In genomic region chr19:55088021-55088451, GRCh38 we compare ENCODE assay signal across 11 cellular contexts. TPM values are rescaled to one million over a fixed set of nuclear protein-coding genes. Genes with fewer than 3 reads are reported as not detected.
A peak's percentile ranks its signal among the peaks of the same experiment; 100 is the strongest.
DNase-seq lines count a peak whose midpoint lies in the region; TF ChIP-seq lines count a peak whose summit lies in the region.
"Had no signal": no experiment of that assay in that cellular context is flagged by ENCODE, and none has a peak within 500 bp of the region (broad histone marks: within the 10 kb centered on the region; RNA-seq: fewer than 3 reads in every experiment).

No MANE protein-coding gene starts in this region.

- no peaks in the 10 kb centered on the region for H3K9me3 Mint-ChIP-seq in activated CD4-positive, alpha-beta T cell treated with anti-CD3 and anti-CD28 coated beads, Interleukin-2, amount 10 ng/mL, durations not matched to agents 24 days and 14 days
- H3K9me3 Mint-ChIP-seq: activated T-helper 1 cell treated with anti-CD3 and anti-CD28 coated beads, Interleukin-12 subunit alpha, Interleukin-12 subunit beta, Interleukin-2, Interleukin-4 antibody, amounts not matched to agents 30 ng/mL and 10 ng/mL and 1 ng/mL, durations not matched to agents 14 hours and 24 hours and 36 hours had no signal

- TF ChIP-seq CTCF in SU-DHL-6 (IDR thresholded peaks at IDR 0.05; ENCODE audit: insufficient read depth, low read length, poor library complexity, severe bottlenecking) = no peak

- H3K27me3 Mint-ChIP-seq in activated CD4-positive, alpha-beta T cell treated with anti-CD3 and anti-CD28 coated beads, Interleukin-2, amount 10 ng/mL, durations not matched to agents 24 days and 14 days = peaks cover 41% of the 10 kb centered on the region

- H3K27me3 ChIP-seq in SU-DHL-6 (ENCODE audit: low read length) = no peaks in the 10 kb centered on the region
- H3K27me3 ChIP-seq in iPS-15b (ENCODE audit: control insufficient read depth, insufficient read depth, low read length) = peaks cover 24% of the 10 kb centered on the region
- peaks cover 32% of the 10 kb centered on the region for H3K27me3 ChIP-seq in skeletal muscle satellite cell (ENCODE audit: control insufficient read depth, insufficient read depth, low read length)

- peaks cover 20% of the 10 kb centered on the region for H3K4me1 Mint-ChIP-seq in activated CD4-positive, alpha-beta T cell treated with anti-CD3 and anti-CD28 coated beads, Interleukin-2, amount 10 ng/mL, durations not matched to agents 24 days and 14 days

- no peaks in the 10 kb centered on the region for H4K20me1 ChIP-seq in SU-DHL-6 (ENCODE audit: low read depth, low read length)

- intact Hi-C loops in activated CD4-positive, alpha-beta T cell treated with anti-CD3 and anti-CD28 coated beads, Interleukin-2, amount 10 ng/mL, durations not matched to agents 24 days and 14 days (cut with micrococcal nuclease) = no loop called here

- no peak overlapping the region for H3K27ac ChIP-seq in SU-DHL-6 (ENCODE audit: low read depth, low read length)

- DNase-seq in activated CD4-positive, alpha-beta T cell treated with anti-CD3 and anti-CD28 coated beads, Interleukin-2, amount 10 ng/mL, durations not matched to agents 24 days and 14 days = no peak
- DNase-seq in activated CD4-positive, alpha-beta T cell treated with anti-CD3 and anti-CD28 coated beads for 48 hours = no peak
- DNase-seq in NCI-H2107 treated with DMSO at 0.1 percent for 48 hours (lab: John Stamatoyannopoulos, UW; ENCODE audit: unreplicated experiment) = no peak
- no peak for DNase-seq in cerebellar nuclear complex (lab: John Stamatoyannopoulos, UW)
- DNase-seq in inferior parietal cortex (ENCODE audit: extremely low spot score) = no peak

- no peaks in the 10 kb centered on the region for H3K9me2 ChIP-seq in SU-DHL-6 (replicated peaks; ENCODE audit: insufficient read depth, low read length)

- peak overlapping the region; percentile 68 for H3K4me3 Mint-ChIP-seq in activated CD4-positive, alpha-beta T cell treated with anti-CD3 and anti-CD28 coated beads, Interleukin-2, amount 10 ng/mL, durations not matched to agents 24 days and 14 days

- H3K9me3 ChIP-seq in SU-DHL-6 (ENCODE audit: insufficient read depth, low read length) (no peaks in the 10 kb centered on the region), iPS-15b (ENCODE audit: control insufficient read depth, insufficient read depth, low read length) (no peaks in the 10 kb centered on the region), skeletal muscle satellite cell (replicated peaks; ENCODE audit: low read length) (no peaks in the 10 kb centered on the region)

- H2AFZ ChIP-seq in SU-DHL-6 (ENCODE audit: low read depth, low read length, severe bottlenecking) = no peak overlapping the region

- H3K36me3 ChIP-seq in SU-DHL-6 (ENCODE audit: low read length) (no peaks in the 10 kb centered on the region), iPS-15b (ENCODE audit: control insufficient read depth, insufficient read depth, low read length) (peaks cover 11% of the 10 kb centered on the region), skeletal muscle satellite cell (ENCODE audit: insufficient read depth, low read length) (peaks cover 12% of the 10 kb centered on the region)

- peaks cover 25% of the 10 kb centered on the region for H3K36me3 Mint-ChIP-seq in activated CD4-positive, alpha-beta T cell treated with anti-CD3 and anti-CD28 coated beads, Interleukin-2, amount 10 ng/mL, durations not matched to agents 24 days and 14 days (ENCODE audit: low read depth)

- H3K9ac ChIP-seq in SU-DHL-6 (ENCODE audit: low read length) (0 out of 2 replicates have a peak overlapping the region, but pooled peaks have one; percentile 2), iPS-15b (ENCODE audit: low read depth, low read length) (no peak overlapping the region), skeletal muscle satellite cell (ENCODE audit: low read depth, low read length) (peak overlapping the region; percentile 68)

- 0 out of 2 replicates have a peak, but pooled peaks cover 11% of the 10 kb centered on the region for H3F3A ChIP-seq in SU-DHL-6 (ENCODE audit: insufficient read depth)

- H3K4me3 ChIP-seq in SU-DHL-6 (ENCODE audit: insufficient read depth, low read length, poor library complexity, severe bottlenecking) (no peak overlapping the region), iPS-15b (ENCODE audit: low read depth, low read length) (peak overlapping the region; percentile 67), skeletal muscle satellite cell (ENCODE audit: low read length) (peak overlapping the region; percentile 75)

- H3K27ac Mint-ChIP-seq in activated CD4-positive, alpha-beta T cell treated with anti-CD3 and anti-CD28 coated beads, Interleukin-2, amount 10 ng/mL, durations not matched to agents 24 days and 14 days = peak overlapping the region; percentile 36
- H3K27ac Mint-ChIP-seq: activated T-helper 1 cell treated with anti-CD3 and anti-CD28 coated beads, Interleukin-12 subunit alpha, Interleukin-12 subunit beta, Interleukin-2, Interleukin-4 antibody, amounts not matched to agents 30 ng/mL and 10 ng/mL and 1 ng/mL, durations not matched to agents 14 hours and 24 hours and 36 hours had no signal

- H3K79me2 ChIP-seq in SU-DHL-6 (ENCODE audit: insufficient read depth, low read length) = no peaks in the 10 kb centered on the region

- H3K4me1 ChIP-seq in iPS-15b (ENCODE audit: control insufficient read depth, insufficient read depth, low read length) = peaks cover 7% of the 10 kb centered on the region
- H3K4me1 ChIP-seq in skeletal muscle satellite cell (ENCODE audit: control insufficient read depth, insufficient read depth, low read length) = peaks cover 18% of the 10 kb centered on the region

- H3K4me2 ChIP-seq in SU-DHL-6 (ENCODE audit: low read depth, low read length, poor library complexity, severe bottlenecking) (no peak overlapping the region), skeletal muscle satellite cell (ENCODE audit: low read length) (peak overlapping the region; percentile 100)

RNA-seq across cellular contexts. Expression of gene EPS8L1, which starts 12.4 kb away (rescaled TPM):
- total RNA-seq in activated CD4-positive, alpha-beta T cell treated with anti-CD3 and anti-CD28 coated beads, Interleukin-2, amount 10 ng/mL, durations not matched to agents 24 days and 14 days = 3.7 and 3.9 TPM in 2 replicates
- total RNA-seq in skeletal muscle satellite cell (2012; rRNA removed) = 1.5 and 1.7 TPM in 2 replicates

RNA-seq across cellular contexts. Expression of gene RDH13, which starts 25.1 kb away (rescaled TPM):
- 21.7 and 23.2 TPM in 2 replicates for total RNA-seq in activated CD4-positive, alpha-beta T cell treated with anti-CD3 and anti-CD28 coated beads, Interleukin-2, amount 10 ng/mL, durations not matched to agents 24 days and 14 days
- 11.4 and 14.2 TPM in 2 replicates for total RNA-seq in skeletal muscle satellite cell (2012; rRNA removed)

RNA-seq across cellular contexts. Expression of gene PPP1R12C, which starts 29.4 kb away (rescaled TPM):
- total RNA-seq in activated CD4-positive, alpha-beta T cell treated with anti-CD3 and anti-CD28 coated beads, Interleukin-2, amount 10 ng/mL, durations not matched to agents 24 days and 14 days = 103 and 104 TPM in 2 replicates
- total RNA-seq in skeletal muscle satellite cell (2012; rRNA removed) = 42.4 and 51.5 TPM in 2 replicates

RNA-seq across cellular contexts. Expression of gene GP6, which starts 50.0 kb away (rescaled TPM):
- 0.17 and 0.42 TPM in 2 replicates for total RNA-seq in activated CD4-positive, alpha-beta T cell treated with anti-CD3 and anti-CD28 coated beads, Interleukin-2, amount 10 ng/mL, durations not matched to agents 24 days and 14 days
- not detected in 2 replicates for total RNA-seq in skeletal muscle satellite cell (2012; rRNA removed)
- total RNA-seq: activated T-helper 1 cell treated with anti-CD3 and anti-CD28 coated beads, Interleukin-12 subunit alpha, Interleukin-12 subunit beta, Interleukin-2, Interleukin-4 antibody, amounts not matched to agents 30 ng/mL and 10 ng/mL and 1 ng/mL, durations not matched to agents 14 hours and 24 hours and 36 hours; LHCN-M2; lung microvascular endothelial cell had no signal
